In genomic region chr4:165382640-165383039, GRCh38 we compare ENCODE assay signal across 15 cellular contexts. TPM values are rescaled to one million over a fixed set of nuclear protein-coding genes. Genes with fewer than 3 reads are reported as not detected.
"Had no signal": no experiment of that assay in that cellular context is flagged by ENCODE, and none has a peak within 500 bp of the region (broad histone marks: within the 10 kb centered on the region; RNA-seq: fewer than 3 reads in every experiment).

No MANE protein-coding gene starts in this region.

- DNase-seq: activated CD4-positive, alpha-beta T cell treated with anti-CD3 and anti-CD28 coated beads, Interleukin-2, amount 50 U/mL, for 48 hours; activated CD4-positive, CD25-positive, alpha-beta regulatory T cell treated with anti-CD3 and anti-CD28 coated beads, Interleukin-2, amount 50 U/mL, for 72 hours; activated gamma-delta T cell; activated naive CD8-positive, alpha-beta T cell treated with anti-CD3 and anti-CD28 coated beads for 36 hours; activated T-cell treated with anti-CD3 and anti-CD28 coated beads, Interleukin-2, amount 50 U/mL, for 4 hours; caudate nucleus; dermis blood vessel endothelial cell; foreskin fibroblast; left ventricle myocardium superior; small intestine; upper lobe of left lung had no signal

- H3K9me3 Mint-ChIP-seq: activated naive CD8-positive, alpha-beta T cell treated with anti-CD3 and anti-CD28 coated beads for 36 hours; activated T-cell treated with anti-CD3 and anti-CD28 coated beads, Interleukin-2, amount 50 U/mL, for 4 hours; mesothelial cell of epicardium had no signal

- H3K4me3 ChIP-seq: esophagus muscularis mucosa, SJSA1, upper lobe of left lung had no signal

- FAIRE-seq: small intestine had no signal

- ATAC-seq: activated T-cell treated with anti-CD3 and anti-CD28 coated beads, Interleukin-2, amount 50 U/mL, for 4 hours; left ventricle myocardium superior had no signal

- H3K4me3 Mint-ChIP-seq: activated naive CD8-positive, alpha-beta T cell treated with anti-CD3 and anti-CD28 coated beads for 36 hours; activated T-cell treated with anti-CD3 and anti-CD28 coated beads, Interleukin-2, amount 50 U/mL, for 4 hours; mesothelial cell of epicardium had no signal

- H3K36me3 Mint-ChIP-seq: activated naive CD8-positive, alpha-beta T cell treated with anti-CD3 and anti-CD28 coated beads for 36 hours; mesothelial cell of epicardium had no signal

- H3K9me3 ChIP-seq: esophagus muscularis mucosa, neutrophil, SJSA1, upper lobe of left lung had no signal

- H3K27ac Mint-ChIP-seq: activated naive CD8-positive, alpha-beta T cell treated with anti-CD3 and anti-CD28 coated beads for 36 hours had no signal

- H3K27ac ChIP-seq: neutrophil, SJSA1, upper lobe of left lung had no signal

- H3K36me3 ChIP-seq: esophagus muscularis mucosa, neutrophil, SJSA1, upper lobe of left lung had no signal

RNA-seq across cellular contexts. Expression of gene CPE, which starts 3.8 kb away (rescaled TPM):
- total RNA-seq: activated naive CD8-positive, alpha-beta T cell treated with anti-CD3 and anti-CD28 coated beads for 36 hours had no signal
